Comparison of ENCODE assay signal across 1 cellular context in the genomic region with DNA sequence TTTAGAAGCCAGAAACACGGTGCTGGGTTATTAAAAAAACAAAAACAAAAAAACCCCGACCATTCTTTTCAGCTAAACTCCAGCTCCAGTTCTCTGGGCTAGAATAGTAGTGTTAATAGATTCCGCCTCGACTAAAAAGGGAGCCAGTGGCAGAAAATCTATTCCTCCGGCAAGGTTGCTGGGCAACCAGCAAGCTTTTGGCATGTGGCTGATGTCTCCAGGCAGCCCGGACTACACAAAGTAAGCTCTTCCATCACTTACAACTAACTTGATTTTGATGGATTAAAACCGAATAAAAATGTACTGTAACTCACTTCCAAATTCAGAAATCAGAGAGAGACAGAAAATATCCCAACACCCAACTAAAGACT.
TF ChIP-seq lines count a peak whose summit lies in the region.

No MANE protein-coding gene starts in this region.

TF ChIP-seq in IMR-90, 13 proteins besides CTCF, POLR2A, EP300 and RAD21 (continued from another document):
- no peak for TF ChIP-seq BHLHE40 (IDR thresholded peaks at IDR 0.05; ENCODE audit: low read depth, low read length)
- TF ChIP-seq, protein P1, sequence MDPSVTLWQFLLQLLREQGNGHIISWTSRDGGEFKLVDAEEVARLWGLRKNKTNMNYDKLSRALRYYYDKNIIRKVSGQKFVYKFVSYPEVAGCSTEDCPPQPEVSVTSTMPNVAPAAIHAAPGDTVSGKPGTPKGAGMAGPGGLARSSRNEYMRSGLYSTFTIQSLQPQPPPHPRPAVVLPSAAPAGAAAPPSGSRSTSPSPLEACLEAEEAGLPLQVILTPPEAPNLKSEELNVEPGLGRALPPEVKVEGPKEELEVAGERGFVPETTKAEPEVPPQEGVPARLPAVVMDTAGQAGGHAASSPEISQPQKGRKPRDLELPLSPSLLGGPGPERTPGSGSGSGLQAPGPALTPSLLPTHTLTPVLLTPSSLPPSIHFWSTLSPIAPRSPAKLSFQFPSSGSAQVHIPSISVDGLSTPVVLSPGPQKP (IDR thresholded peaks at IDR 0.05; ENCODE audit: borderline replicate concordance, low read depth, low read length) = no peak
- no peak for TF ChIP-seq MAZ (IDR thresholded peaks at IDR 0.05; ENCODE audit: borderline replicate concordance, low read depth, low read length)
- no peak for TF ChIP-seq SMC3 (IDR thresholded peaks at IDR 0.05; ENCODE audit: low read depth, low read length)
- TF ChIP-seq RCOR1 (IDR thresholded peaks at IDR 0.05; ENCODE audit: insufficient replicate concordance, low read length) = no peak
- no peak for TF ChIP-seq NFE2L2 (IDR thresholded peaks at IDR 0.05; ENCODE audit: low read depth, low read length)
- no peak for TF ChIP-seq CEBPB (IDR thresholded peaks at IDR 0.05; ENCODE audit: low read depth, low read length)
